Comparison of ENCODE assay signal across 29 cellular contexts in the genomic region with DNA sequence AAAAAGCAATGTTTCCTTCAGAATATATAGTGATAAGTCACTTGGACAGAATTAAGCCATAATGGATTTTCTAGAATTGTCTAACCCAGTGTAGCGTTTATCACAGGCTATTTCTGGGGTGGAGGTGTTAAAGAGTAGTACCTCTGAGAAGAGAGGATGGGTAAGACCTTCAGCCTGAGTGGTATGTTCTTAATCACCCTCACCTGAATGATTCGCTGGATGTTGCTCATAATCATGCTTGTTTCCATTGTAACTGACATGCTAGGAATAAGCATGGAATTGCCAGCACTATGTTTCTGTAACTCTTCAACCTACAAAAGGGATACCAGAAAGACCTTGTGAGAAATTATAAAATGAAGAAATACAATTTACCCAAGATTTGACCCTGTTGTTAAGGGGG.
"Had no signal": no experiment of that assay in that cellular context is flagged by ENCODE, and none has a peak within 500 bp of the region (broad histone marks: within the 10 kb centered on the region; RNA-seq: fewer than 3 reads in every experiment).

No MANE protein-coding gene starts in this region.

- H3K9me3 ChIP-seq: heart right ventricle, lower lobe of right lung, psoas muscle, sigmoid colon, testis, tibial artery had no signal

- H3K27me3 ChIP-seq: heart right ventricle, sigmoid colon, testis, tibial artery had no signal

- ATAC-seq: effector memory CD8-positive, alpha-beta T cell; heart right ventricle; left ventricle myocardium superior; lower lobe of right lung; naive thymus-derived CD8-positive, alpha-beta T cell; psoas muscle; right cardiac atrium; stimulated activated memory B cell treated with anti-CD40 and anti-IgM and Interleukin-4, amounts not matched to agents 10 μg/mL and 1 μg/mL and 100 μg/mL, for 72 hours; stimulated activated naive CD8-positive, alpha-beta T cell treated with anti-CD3 and anti-CD28 coated beads, Interleukin-15, Interleukin-2, amounts not matched to agents 100 U/mL and 50 U/mL, for 24 hours had no signal

- FAIRE-seq: endometrium, islet of Langerhans had no signal

- DNase-seq: cerebellar nuclear complex; cortex of kidney; effector memory CD8-positive, alpha-beta T cell; foreskin melanocyte; glutamatergic neuron; heart right ventricle; hippocampal formation; kidney glomerular epithelial cell; left ventricle myocardium superior; lower lobe of right lung; naive thymus-derived CD8-positive, alpha-beta T cell; nephron progenitor cell; nucleus accumbens; posterior cingulate gyrus; psoas muscle; right cardiac atrium; sigmoid colon; stimulated activated CD4-positive, alpha-beta T cell treated with anti-CD3 and anti-CD28 coated beads, Interleukin-2, amount 100 ng/mL, for 24 hours; stimulated activated CD4-positive, alpha-beta T cell treated with anti-CD3 and anti-CD28 coated beads, Interleukin-4, amount 100 ng/mL, for 24 hours; stimulated activated naive CD8-positive, alpha-beta T cell treated with anti-CD3 and anti-CD28 coated beads, Interleukin-15, Interleukin-2, amounts not matched to agents 100 U/mL and 50 U/mL, for 24 hours; substantia nigra; testis; tibial artery had no signal

- H3K4me1 ChIP-seq: psoas muscle, sigmoid colon, testis, tibial artery had no signal

- H3K27ac Mint-ChIP-seq: memory B cell; mesothelial cell of epicardium; nephron progenitor cell; stimulated activated memory B cell treated with anti-CD40 and anti-IgM and Interleukin-4, amounts not matched to agents 10 μg/mL and 1 μg/mL and 100 μg/mL, for 72 hours; type B pancreatic cell had no signal

- H3K4me3 Mint-ChIP-seq: effector memory CD8-positive, alpha-beta T cell; memory B cell; mesothelial cell of epicardium; naive thymus-derived CD8-positive, alpha-beta T cell; nephron progenitor cell; stimulated activated memory B cell treated with anti-CD40 and anti-IgM and Interleukin-4, amounts not matched to agents 10 μg/mL and 1 μg/mL and 100 μg/mL, for 72 hours; type B pancreatic cell had no signal

- H3K27me3 Mint-ChIP-seq: effector memory CD8-positive, alpha-beta T cell; memory B cell; naive thymus-derived CD8-positive, alpha-beta T cell; stimulated activated memory B cell treated with anti-CD40 and anti-IgM and Interleukin-4, amounts not matched to agents 10 μg/mL and 1 μg/mL and 100 μg/mL, for 72 hours; type B pancreatic cell had no signal

- H3K27ac ChIP-seq: heart right ventricle, lower lobe of right lung, psoas muscle, sigmoid colon, testis, tibial artery had no signal

- H3K4me3 ChIP-seq: heart right ventricle, lower lobe of right lung, psoas muscle, sigmoid colon, testis, tibial artery had no signal

- H3K4me1 Mint-ChIP-seq: memory B cell; mesothelial cell of epicardium; nephron progenitor cell; stimulated activated memory B cell treated with anti-CD40 and anti-IgM and Interleukin-4, amounts not matched to agents 10 μg/mL and 1 μg/mL and 100 μg/mL, for 72 hours had no signal

- H3K9me3 Mint-ChIP-seq: effector memory CD8-positive, alpha-beta T cell; memory B cell; mesothelial cell of epicardium; naive thymus-derived CD8-positive, alpha-beta T cell; nephron progenitor cell; stimulated activated memory B cell treated with anti-CD40 and anti-IgM and Interleukin-4, amounts not matched to agents 10 μg/mL and 1 μg/mL and 100 μg/mL, for 72 hours; type B pancreatic cell had no signal
